ENCODE assay signal across 12 cellular contexts in genomic region chr7:11237742-11238141, GRCh38.
A peak's percentile ranks its signal among the peaks of the same experiment; 100 is the strongest.
DNase-seq lines count a peak whose midpoint lies in the region; ATAC-seq, FAIRE-seq and TF ChIP-seq lines count a peak whose summit lies in the region.
"Had no signal": no experiment of that assay in that cellular context is flagged by ENCODE, and none has a peak within 500 bp of the region (broad histone marks: within the 10 kb centered on the region; RNA-seq: fewer than 3 reads in every experiment).

No MANE protein-coding gene starts in this region.

- no peak for DNase-seq in A549 (ENCODE audit: low read depth in 1 of 2, low spot score in 1 of 2)
- peak; percentile 52 for DNase-seq in Karpas-422
- DNase-seq in brain microvascular endothelial cell, result no peak
- DNase-seq in right lobe of liver, result peak; percentile 33 to 50 (median 50)
- DNase-seq in immature natural killer cell, result no peak
- DNase-seq: activated naive CD8-positive, alpha-beta T cell treated with anti-CD3 and anti-CD28 coated beads for 36 hours; heart left ventricle; NCI-H1694 treated with DMSO at 0.1 percent for 48 hours had no signal

- H3K4me3 ChIP-seq in A549 (peak overlapping the region; percentile 28; the same call in 1 of the 3 replicates), Karpas-422 (ENCODE audit: low read length) (no peak overlapping the region), brain microvascular endothelial cell (ENCODE audit: low read depth, low read length) (peak overlapping the region; percentile 24), right lobe of liver (peak overlapping the region; percentile 20 to 49 (median 39))

- CTCF ChIA-PET in A549 (lab: Yijun Ruan, JAX), result interaction anchor here (0.6 to 1.4 kb wide), 3 partner anchors 24 to 348 kb away, joined by 3 to 4 read pairs (median 3); no protein-coding TSS in a partner anchor

- POLR2A ChIA-PET in A549 (lab: Yijun Ruan, JAX), result no interaction called here

- no peaks in the 10 kb centered on the region for H3K4me1 Mint-ChIP-seq in immature natural killer cell
- H3K4me1 Mint-ChIP-seq: activated naive CD8-positive, alpha-beta T cell treated with anti-CD3 and anti-CD28 coated beads for 36 hours had no signal

- no peak overlapping the region for H3K27ac Mint-ChIP-seq in immature natural killer cell
- H3K27ac Mint-ChIP-seq: activated naive CD8-positive, alpha-beta T cell treated with anti-CD3 and anti-CD28 coated beads for 36 hours had no signal

- H3K4me3 Mint-ChIP-seq in immature natural killer cell, result no peak overlapping the region
- H3K4me3 Mint-ChIP-seq: activated naive CD8-positive, alpha-beta T cell treated with anti-CD3 and anti-CD28 coated beads for 36 hours had no signal

- peak; percentile 64 to 68; a peak in 4 of 6 replicates for ATAC-seq in A549
- peak; percentile 95 to 97 (median 96) for ATAC-seq in right lobe of liver
- no peak for ATAC-seq in HG03196 (IDR thresholded peaks at IDR 0.05; ENCODE audit: unreplicated experiment)
- ATAC-seq in HG02623 (IDR thresholded peaks at IDR 0.05; ENCODE audit: unreplicated experiment), result no peak
- ATAC-seq in HG02642 (IDR thresholded peaks at IDR 0.05; ENCODE audit: poor library complexity, unreplicated experiment), result no peak
- ATAC-seq: heart left ventricle had no signal

- TF ChIP-seq EP300 in A549 (IDR thresholded peaks at IDR 0.05), result no peak

- H3K4me2 ChIP-seq in A549 (peak overlapping the region; percentile 44), Karpas-422 (ENCODE audit: low read depth, low read length, poor library complexity, severe bottlenecking) (peak overlapping the region; percentile 35)

- no peak for FAIRE-seq in A549 (lab: Jason Lieb, UNC)
- FAIRE-seq: HTR-8/SVneo had no signal

- H2AFZ ChIP-seq in Karpas-422 (ENCODE audit: low read length), result no peak overlapping the region; the same call in 1 of the 2 replicates

- TF ChIP-seq CTCF in A549 (IDR thresholded peaks at IDR 0.05) (no peak), brain microvascular endothelial cell (IDR thresholded peaks at IDR 0.05; ENCODE audit: low read depth, low read length, missing control alignments) (no peak), right lobe of liver (IDR thresholded peaks at IDR 0.05) (no peak)

- intact Hi-C loops in right lobe of liver (cut with DNase I), result no loop called here

- no peaks in the 10 kb centered on the region for H3K9me3 Mint-ChIP-seq in immature natural killer cell
- H3K9me3 Mint-ChIP-seq: activated naive CD8-positive, alpha-beta T cell treated with anti-CD3 and anti-CD28 coated beads for 36 hours had no signal

- H3K36me3 ChIP-seq in Karpas-422 (ENCODE audit: insufficient read depth, low read length) (no peaks in the 10 kb centered on the region), brain microvascular endothelial cell (replicated peaks) (no peaks in the 10 kb centered on the region), right lobe of liver (no peaks in the 10 kb centered on the region)
- H3K36me3 ChIP-seq: heart left ventricle had no signal

- H3K9me3 ChIP-seq in A549, result no peaks in the 10 kb centered on the region
- no peaks in the 10 kb centered on the region for H3K9me3 ChIP-seq in Karpas-422 (ENCODE audit: low read length)
- H3K9me3 ChIP-seq in right lobe of liver, result no peaks in the 10 kb centered on the region
- H3K9me3 ChIP-seq: heart left ventricle had no signal

- no peak overlapping the region for H3K9ac ChIP-seq in Karpas-422 (ENCODE audit: low read length)

- H3K4me1 ChIP-seq in A549 (no peaks in the 10 kb centered on the region), Karpas-422 (ENCODE audit: low read length) (peaks cover 17% of the 10 kb centered on the region), right lobe of liver (peaks cover 0 to 16% (median 5%) of the 10 kb centered on the region in 4 donors)

- TF ChIP-seq POLR2A in A549 (IDR thresholded peaks at IDR 0.05; ENCODE audit: low read length) (no peak), right lobe of liver (IDR thresholded peaks at IDR 0.05) (no peak)

- H3K27ac ChIP-seq in A549 (no peak overlapping the region), Karpas-422 (ENCODE audit: low read length) (no peak overlapping the region), brain microvascular endothelial cell (no peak overlapping the region), right lobe of liver (peak overlapping the region; percentile 59 to 74 (median 60))
- H3K27ac ChIP-seq: heart left ventricle had no signal

- peaks cover 0 to 2% (median 2%) of the 10 kb centered on the region in 3 donors for H3K27me3 Mint-ChIP-seq in immature natural killer cell (ENCODE audit: low read depth in 3 of 3)

- TF ChIP-seq RAD21 in A549 (conservative IDR thresholded peaks at IDR 0.05 in 1 of 2, IDR thresholded peaks at IDR 0.05 in 1 of 2), result no peak

- no peaks in the 10 kb centered on the region for H3K27me3 ChIP-seq in Karpas-422 (ENCODE audit: low read length)
- H3K27me3 ChIP-seq in brain microvascular endothelial cell (replicated peaks), result no peaks in the 10 kb centered on the region
- H3K27me3 ChIP-seq in right lobe of liver, result no peaks in the 10 kb centered on the region
- H3K27me3 ChIP-seq: heart left ventricle had no signal

- H3K79me2 ChIP-seq in Karpas-422 (ENCODE audit: low read length), result no peaks in the 10 kb centered on the region

- WGBS in A549 (ENCODE audit: missing lambda C conversion rate), result 27% methylated on average over 7 of the region's 7 CpGs
- 33% methylated on average over 7 of the region's 7 CpGs for WGBS in right lobe of liver (ENCODE audit: insufficient coverage, low coverage, low lambda C conversion rate, missing lambda C conversion rate)

- in situ Hi-C loops in brain microvascular endothelial cell (cut with HindIII; ENCODE audit: low pct_ligation_motif_present, low sequenced_read_pairs), result no loop called here

- H3K36me3 Mint-ChIP-seq in immature natural killer cell, result no peaks in the 10 kb centered on the region
- H3K36me3 Mint-ChIP-seq: activated naive CD8-positive, alpha-beta T cell treated with anti-CD3 and anti-CD28 coated beads for 36 hours had no signal

- no peaks in the 10 kb centered on the region for H3K9me2 ChIP-seq in Karpas-422 (replicated peaks; ENCODE audit: insufficient read depth, low read length)

- H4K20me1 ChIP-seq in Karpas-422 (ENCODE audit: insufficient read depth, low read depth, low read length), result no peaks in the 10 kb centered on the region

TF ChIP-seq in A549, 52 proteins besides CTCF, POLR2A, EP300 and RAD21:
- no peak for TF ChIP-seq BHLHE40 (IDR thresholded peaks at IDR 0.05; ENCODE audit: low read depth, low read length)
- no peak for TF ChIP-seq ATOH8 (CRISPR knock-in tag; IDR thresholded peaks at IDR 0.05; ENCODE audit: low read depth)
- no peak for TF ChIP-seq USF2 (IDR thresholded peaks at IDR 0.05)
- no peak for TF ChIP-seq RCOR1 (IDR thresholded peaks at IDR 0.05; ENCODE audit: low read depth, low read length)
- TF ChIP-seq TFCP2L1 (CRISPR knock-in tag; IDR thresholded peaks at IDR 0.05), result no peak
- TF ChIP-seq SREBF2 (IDR thresholded peaks at IDR 0.05), result no peak
- no peak for TF ChIP-seq FOSB (CRISPR knock-in tag; IDR thresholded peaks at IDR 0.05)
- no peak for TF ChIP-seq SMC3 (IDR thresholded peaks at IDR 0.05)
- TF ChIP-seq HOXB5 (CRISPR knock-in tag; IDR thresholded peaks at IDR 0.05), result no peak
- TF ChIP-seq NFE2L2 (conservative IDR thresholded peaks at IDR 0.05; ENCODE audit: low read length), result no peak
- no peak for TF ChIP-seq ZSCAN20 (CRISPR knock-in tag; IDR thresholded peaks at IDR 0.05)
TF ChIP-seq in A549: peak in this region for 0.

Comparison
In these comparisons a context has a peak if more than half of its experiments do, and no peak if none do; other contexts are left out.
1. ATAC-seq: peak in A549 (2 of 2) and right lobe of liver (4 of 4); none in HG03196 (single experiment), HG02623 (single experiment) and HG02642 (single experiment).
2. DNase-seq: peak in Karpas-422 (single experiment) and right lobe of liver (3 of 3); none in A549 (0 of 2), brain microvascular endothelial cell (single experiment) and immature natural killer cell (0 of 3).
3. H3K27ac ChIP-seq: peak in right lobe of liver (3 of 3); none in A549 (0 of 2), Karpas-422 (single experiment) and brain microvascular endothelial cell (single experiment).